ENCODE assay signal across 14 cellular contexts in genomic region chr19:38710416-38710702, GRCh38. TPM values are rescaled to one million over a fixed set of nuclear protein-coding genes. Genes with fewer than 3 reads are reported as not detected.
DNase-seq lines count a peak whose midpoint lies in the region; ATAC-seq and TF ChIP-seq lines count a peak whose summit lies in the region.
"Had no signal": no experiment of that assay in that cellular context is flagged by ENCODE, and none has a peak within 500 bp of the region (broad histone marks: within the 10 kb centered on the region; RNA-seq: fewer than 3 reads in every experiment).

No MANE protein-coding gene starts in this region.

- H3K4me3 ChIP-seq in adrenal gland = no peak overlapping the region
- H3K4me3 ChIP-seq in right cardiac atrium (ENCODE audit: low read length) = no peak overlapping the region
- H3K4me3 ChIP-seq: ovary had no signal

- intact Hi-C loops in adrenal gland (cut with DNase I) = no loop called here
- intact Hi-C loops in right cardiac atrium (cut with DNase I) = loop anchor here in 2 of 4 donors (5.0 to 10.0 kb wide), 2 partner anchors 56 to 58 kb away; no protein-coding TSS in a partner anchor

- H3K4me1 Mint-ChIP-seq in HFFc6 (ENCODE audit: low read depth) = peaks cover 48% of the 10 kb centered on the region
- peaks cover 0 to 3% of the 10 kb centered on the region in 2 donors for H3K4me1 Mint-ChIP-seq in stimulated activated naive B cell treated with anti-CD40 and anti-IgM and Interleukin-4, amounts not matched to agents 10 μg/mL and 1 μg/mL and 100 μg/mL, for 72 hours
- H3K4me1 Mint-ChIP-seq: activated naive CD4-positive, alpha-beta T cell treated with anti-CD3 and anti-CD28 coated beads, Interleukin-2, amount 10 ng/mL, durations not matched to agents 7 days and 5 days had no signal

- TF ChIP-seq POLR2A in adrenal gland (IDR thresholded peaks at IDR 0.05) = no peak

- peaks cover 5% of the 10 kb centered on the region; the same call in 1 of the 2 replicates for H3K9me3 Mint-ChIP-seq in HFFc6
- no peaks in the 10 kb centered on the region for H3K9me3 Mint-ChIP-seq in stimulated activated naive B cell treated with anti-CD40 and anti-IgM and Interleukin-4, amounts not matched to agents 10 μg/mL and 1 μg/mL and 100 μg/mL, for 72 hours
- H3K9me3 Mint-ChIP-seq: activated naive CD4-positive, alpha-beta T cell treated with anti-CD3 and anti-CD28 coated beads, Interleukin-2, amount 10 ng/mL, durations not matched to agents 7 days and 5 days had no signal

- no peak for TF ChIP-seq CTCF in HFFc6 (IDR thresholded peaks at IDR 0.05)
- TF ChIP-seq CTCF in adrenal gland (IDR thresholded peaks at IDR 0.05) = no peak

- ATAC-seq in right cardiac atrium (no peak), HG03159 (IDR thresholded peaks at IDR 0.05; ENCODE audit: unreplicated experiment) (no peak), GM21367 (IDR thresholded peaks at IDR 0.05; ENCODE audit: unreplicated experiment) (no peak)
- ATAC-seq in stimulated activated naive B cell treated with anti-CD40 and anti-IgM and Interleukin-4, amounts not matched to agents 10 μg/mL and 1 μg/mL and 100 μg/mL, for 72 hours (replicated peaks) = no peak

- H3K27ac ChIP-seq in adrenal gland (peak overlapping the region; percentile 22 to 93 (median 82)), right cardiac atrium (ENCODE audit: low read length) (peak overlapping the region; percentile 61)

- H3K36me3 Mint-ChIP-seq in HFFc6 (ENCODE audit: low read depth) = peaks cover 53% of the 10 kb centered on the region
- peaks cover 34 to 53% of the 10 kb centered on the region in 2 donors for H3K36me3 Mint-ChIP-seq in stimulated activated naive B cell treated with anti-CD40 and anti-IgM and Interleukin-4, amounts not matched to agents 10 μg/mL and 1 μg/mL and 100 μg/mL, for 72 hours

- H3K36me3 ChIP-seq in adrenal gland (replicated peaks in 1 of 2) = peaks cover 0 to 91% of the 10 kb centered on the region in 2 donors
- H3K36me3 ChIP-seq: ovary had no signal

- WGBS in adrenal gland, 4 donors = 37 to 58% (median 52%) methylated on average over 2 of the region's 2 CpGs
- 68% methylated on average over 2 of the region's 2 CpGs for WGBS in right cardiac atrium

- peak overlapping the region; percentile 89 for H3K27ac Mint-ChIP-seq in HFFc6
- H3K27ac Mint-ChIP-seq in stimulated activated naive B cell treated with anti-CD40 and anti-IgM and Interleukin-4, amounts not matched to agents 10 μg/mL and 1 μg/mL and 100 μg/mL, for 72 hours = peak overlapping the region; percentile 20
- H3K27ac Mint-ChIP-seq: activated naive CD4-positive, alpha-beta T cell treated with anti-CD3 and anti-CD28 coated beads, Interleukin-2, amount 10 ng/mL, durations not matched to agents 7 days and 5 days had no signal

- H3K4me1 ChIP-seq in adrenal gland (replicated peaks in 1 of 2) (peaks cover 63 to 98% of the 10 kb centered on the region in 2 donors), right cardiac atrium (ENCODE audit: control insufficient read depth, insufficient read depth, low read length) (peaks cover 59% of the 10 kb centered on the region)

- no peaks in the 10 kb centered on the region for H3K9me3 ChIP-seq in adrenal gland (replicated peaks in 1 of 3)
- H3K9me3 ChIP-seq in right cardiac atrium (ENCODE audit: control insufficient read depth, low read length) = no peaks in the 10 kb centered on the region
- H3K9me3 ChIP-seq: ovary had no signal

- no peaks in the 10 kb centered on the region for H3K27me3 ChIP-seq in adrenal gland
- no peaks in the 10 kb centered on the region for H3K27me3 ChIP-seq in right cardiac atrium (ENCODE audit: control insufficient read depth, insufficient read depth)
- H3K27me3 ChIP-seq: ovary had no signal

- H3K4me3 Mint-ChIP-seq in HFFc6 = no peak overlapping the region; the same call in 1 of the 2 replicates
- peak overlapping the region in 1 of 2 donors; percentile 22 for H3K4me3 Mint-ChIP-seq in stimulated activated naive B cell treated with anti-CD40 and anti-IgM and Interleukin-4, amounts not matched to agents 10 μg/mL and 1 μg/mL and 100 μg/mL, for 72 hours
- H3K4me3 Mint-ChIP-seq: activated naive CD4-positive, alpha-beta T cell treated with anti-CD3 and anti-CD28 coated beads, Interleukin-2, amount 10 ng/mL, durations not matched to agents 7 days and 5 days had no signal

- no peak for DNase-seq in HFFc6
- DNase-seq in adrenal gland = no peak
- no peak for DNase-seq in right cardiac atrium
- no peak for DNase-seq in stimulated activated naive B cell treated with anti-CD40 and anti-IgM and Interleukin-4, amounts not matched to agents 10 μg/mL and 1 μg/mL and 100 μg/mL, for 72 hours
- no peak for DNase-seq in activated effector memory CD4-positive, alpha-beta T cell treated with anti-CD3 and anti-CD28 coated beads, Interleukin-2, amount 50 U/mL, for 16 hours
- DNase-seq: activated CD4-positive, alpha-beta T cell treated with anti-CD3 and anti-CD28 coated beads for 48 hours; activated naive CD4-positive, alpha-beta T cell treated with anti-CD3 and anti-CD28 coated beads, Interleukin-2, amount 10 ng/mL, durations not matched to agents 7 days and 5 days; NCI-H2029 treated with DMSO at 0.1 percent for 48 hours; NK-92 treated with Interleukin-12 subunit alpha and Interleukin-12 subunit beta, amount 100 ng/mL, for 24 hours; stimulated activated naive CD4-positive, alpha-beta T cell treated with Interleukin-2 at 50 U/mL for 16 hours had no signal

- H3K27me3 Mint-ChIP-seq in HFFc6 (ENCODE audit: insufficient read depth) = peaks cover 42% of the 10 kb centered on the region
- no peaks in the 10 kb centered on the region for H3K27me3 Mint-ChIP-seq in stimulated activated naive B cell treated with anti-CD40 and anti-IgM and Interleukin-4, amounts not matched to agents 10 μg/mL and 1 μg/mL and 100 μg/mL, for 72 hours
- H3K27me3 Mint-ChIP-seq: activated naive CD4-positive, alpha-beta T cell treated with anti-CD3 and anti-CD28 coated beads, Interleukin-2, amount 10 ng/mL, durations not matched to agents 7 days and 5 days had no signal

RNA-seq across cellular contexts. Expression of gene CAPN12, which starts 33.9 kb away (rescaled TPM):
- total RNA-seq in HFFc6 (2021; fragmentation: NEBNext Ultra II Directional; extraction: Animal tissue kit (Norgen Biotek cat#: 25700)) = under 1 TPM; 0.09 to 0.45 (median 0.19) TPM
- total RNA-seq in adrenal gland = 1 to 10 TPM in 5 of 8 donors, under 1 TPM in 2, not detected in 1; 0.39 to 5.0 (median 3.7) TPM
- 10 to 100 TPM in 2 of 3 donors, under 1 TPM in 1; 0.68 to 23.1 (median 11.2) TPM for polyA plus RNA-seq in adrenal gland
- total RNA-seq in right cardiac atrium = under 1 TPM; 0.22 to 0.85 (median 0.54) TPM
- polyA plus RNA-seq in right cardiac atrium = 0.91 TPM
- total RNA-seq: LHCN-M2 had no signal
